Comparison of ENCODE assay signal across 20 cellular contexts in genomic region chr15:90729266-90729665, GRCh38.
"Had no signal": no experiment of that assay in that cellular context is flagged by ENCODE, and none has a peak within 500 bp of the region (broad histone marks: within the 10 kb centered on the region; RNA-seq: fewer than 3 reads in every experiment).

No MANE protein-coding gene starts in this region.

- H3K27ac ChIP-seq: brain microvascular endothelial cell, esophagus squamous epithelium, left ventricle myocardium inferior, testis, upper lobe of left lung had no signal

- H3K27me3 ChIP-seq: brain microvascular endothelial cell, esophagus squamous epithelium, stomach, testis, upper lobe of left lung had no signal

- H3K9me3 ChIP-seq: esophagus squamous epithelium, left ventricle myocardium inferior, mucosa of descending colon, stomach, testis, upper lobe of left lung had no signal

- ATAC-seq: activated CD8-positive, alpha-beta T cell treated with anti-CD3 and anti-CD28 coated beads, Interleukin-2, amount 10 ng/mL, durations not matched to agents 7 days and 5 days; activated T-cell treated with anti-CD3 and anti-CD28 coated beads, Interleukin-2, amount 50 U/mL, for 72 hours; mucosa of descending colon; naive thymus-derived CD4-positive, alpha-beta T cell; WTC11 had no signal

- H3K4me3 ChIP-seq: esophagus squamous epithelium, left ventricle myocardium inferior, mucosa of descending colon, stomach, testis, upper lobe of left lung had no signal

- FAIRE-seq: endothelial cell of umbilical vein had no signal

- DNase-seq: activated CD4-positive, alpha-beta T cell treated with anti-CD3 and anti-CD28 coated beads for 4 hours; activated CD8-positive, alpha-beta memory T cell treated with anti-CD3 and anti-CD28 coated beads, Interleukin-2, amount 50 U/mL, for 4 hours; activated gamma-delta T cell treated with Interleukin-2 at 50 U/mL for 16 hours; activated T-cell treated with anti-CD3 and anti-CD28 coated beads, Interleukin-2, amount 50 U/mL, for 72 hours; brain microvascular endothelial cell; cortex of kidney; effector CD8-positive, alpha-beta T cell; esophagus squamous epithelium; hippocampal formation; left ventricle myocardium inferior; mucosa of descending colon; naive thymus-derived CD4-positive, alpha-beta T cell; stimulated activated CD4-positive, alpha-beta T cell treated with anti-CD3 and anti-CD28 coated beads, Interleukin-12 subunit alpha, Interleukin-12 subunit beta, amount 100 ng/mL, for 4 hours; stimulated activated CD4-positive, alpha-beta T cell treated with anti-CD3 and anti-CD28 coated beads, Interleukin-2, amount 100 ng/mL, for 24 hours; stomach; testis; upper lobe of left lung had no signal
